In genomic region chr19:40803857-40804782, GRCh38 we compare ENCODE assay signal across 9 cellular contexts. TPM values are rescaled to one million over a fixed set of nuclear protein-coding genes. Genes with fewer than 3 reads are reported as not detected.
A peak's percentile ranks its signal among the peaks of the same experiment; 100 is the strongest.
DNase-seq lines count a peak whose midpoint lies in the region; ATAC-seq and TF ChIP-seq lines count a peak whose summit lies in the region.
"Had no signal": no experiment of that assay in that cellular context is flagged by ENCODE, and none has a peak within 500 bp of the region (broad histone marks: within the 10 kb centered on the region; RNA-seq: fewer than 3 reads in every experiment).

No MANE protein-coding gene starts in this region.

- H3K9me2 ChIP-seq in GM23338 (ENCODE audit: insufficient read depth), result no peaks in the 10 kb centered on the region

- no peak overlapping the region for H3K14ac ChIP-seq in neuronal stem cell (ENCODE audit: low read length)

- peaks cover 32% of the 10 kb centered on the region for H3K79me1 ChIP-seq in neuronal stem cell (ENCODE audit: low read depth, low read length)

- peaks cover 38% of the 10 kb centered on the region for H3F3A ChIP-seq in GM23338 (replicated peaks; ENCODE audit: low read depth)

- H3K27ac ChIP-seq in GM23338 (ENCODE audit: low read depth), result peak overlapping the region; percentile 90
- no peak overlapping the region for H3K27ac ChIP-seq in neuronal stem cell (replicated peaks; ENCODE audit: low read length)

- H3K9me3 Mint-ChIP-seq in GM23338, result no peaks in the 10 kb centered on the region
- H3K9me3 Mint-ChIP-seq in T-helper 2 cell treated with Interferon-gamma antibody and Interleukin-4, amounts not matched to agents 5 μg/mL and 100 μg/mL, for 36 hours, result no peaks in the 10 kb centered on the region

- peak overlapping the region; percentile 39; the same call in 2 of the 3 replicates for H3K4me3 Mint-ChIP-seq in GM23338
- peak overlapping the region; percentile 95 for H3K4me3 Mint-ChIP-seq in T-helper 2 cell treated with Interferon-gamma antibody and Interleukin-4, amounts not matched to agents 5 μg/mL and 100 μg/mL, for 36 hours

- peak overlapping the region; percentile 2 for H2BK5ac ChIP-seq in neuronal stem cell (ENCODE audit: low read length)

- H2BK12ac ChIP-seq in neuronal stem cell (ENCODE audit: low read length), result no peak overlapping the region

- H3K4me3 ChIP-seq in GM23338 (peak overlapping the region; percentile 35), neuronal stem cell (ENCODE audit: low read length in 2 of 2) (no peak overlapping the region)

- WGBS in neuronal stem cell (ENCODE audit: extremely low coverage in 2 of 2, insufficient read length in 2 of 2, insufficient replicate concordance in 1 of 2), 2 donors, result no CpG with 5 or more reads among the region's 6 CpGs

- peaks cover 48% of the 10 kb centered on the region for H3K27me3 Mint-ChIP-seq in GM23338 (ENCODE audit: insufficient read depth, low read depth, poor library complexity)
- no peaks in the 10 kb centered on the region for H3K27me3 Mint-ChIP-seq in T-helper 2 cell treated with Interferon-gamma antibody and Interleukin-4, amounts not matched to agents 5 μg/mL and 100 μg/mL, for 36 hours (ENCODE audit: low read depth)

- no peak overlapping the region for H3K18ac ChIP-seq in neuronal stem cell (ENCODE audit: low read length)

- no peaks in the 10 kb centered on the region for H3K9me3 ChIP-seq in neuronal stem cell (replicated peaks in 1 of 2; ENCODE audit: control insufficient read depth in 2 of 2, insufficient read depth in 1 of 2, low read depth in 1 of 2, low read length in 2 of 2)

- ATAC-seq in GM23338 (no peak), GM18858 (IDR thresholded peaks at IDR 0.05; ENCODE audit: unreplicated experiment) (no peak)

- peak overlapping the region; percentile 88 for H3K27ac Mint-ChIP-seq in GM23338
- H3K27ac Mint-ChIP-seq in T-helper 2 cell treated with Interferon-gamma antibody and Interleukin-4, amounts not matched to agents 5 μg/mL and 100 μg/mL, for 36 hours, result peak overlapping the region; percentile 92

- no peak overlapping the region for H2BK120ac ChIP-seq in neuronal stem cell (ENCODE audit: low read depth, low read length)

- intact Hi-C loops in posterior vena cava (cut with DNase I), result loop anchor here in 1 of 2 donors (5.0 to 10.0 kb wide), 2 partner anchors 139 to 1972 kb away; partner anchors contain the start of gene ECH1

- peaks cover 80% of the 10 kb centered on the region for H3K79me2 ChIP-seq in GM23338 (replicated peaks; ENCODE audit: insufficient read depth)

- H4K20me1 ChIP-seq in GM23338 (replicated peaks; ENCODE audit: insufficient read depth), result peaks cover 62% of the 10 kb centered on the region

- DNase-seq in GM23338 (ENCODE audit: low spot score), result peak; percentile 56
- peak; percentile 30 for DNase-seq in T-helper 2 cell treated with Interferon-gamma antibody and Interleukin-4, amounts not matched to agents 5 μg/mL and 100 μg/mL, for 36 hours (ENCODE audit: low spot score)
- DNase-seq in effector CD4-positive, alpha-beta T cell, result peak; percentile 52
- DNase-seq in neuronal stem cell (ENCODE audit: low spot score), result no peak
- DNase-seq in middle frontal gyrus (ENCODE audit: extremely low spot score, low spot score), result no peak
- no peak for DNase-seq in posterior vena cava (ENCODE audit: low spot score)
- no peak for DNase-seq in foreskin melanocyte

- H3K27me3 ChIP-seq in GM23338 (ENCODE audit: insufficient read depth), result no peaks in the 10 kb centered on the region
- no peaks in the 10 kb centered on the region for H3K27me3 ChIP-seq in neuronal stem cell (ENCODE audit: control insufficient read depth in 3 of 3, insufficient read depth in 3 of 3, low read depth in 1 of 3, low read length in 3 of 3)

- H3K4ac ChIP-seq in neuronal stem cell (ENCODE audit: low read length), result no peak overlapping the region

- H2AFZ ChIP-seq in GM23338 (no peak overlapping the region), neuronal stem cell (ENCODE audit: low read length) (no peak overlapping the region)

- no peak overlapping the region for H2BK15ac ChIP-seq in neuronal stem cell (ENCODE audit: low read length)

- H3K23ac ChIP-seq in neuronal stem cell (ENCODE audit: low read depth, low read length, poor library complexity), result peak overlapping the region; percentile 51

- H2AK5ac ChIP-seq in neuronal stem cell (ENCODE audit: low read depth, low read length), result no peak overlapping the region

- H4K8ac ChIP-seq in neuronal stem cell (ENCODE audit: low read depth, low read length), result no peak overlapping the region

- TF ChIP-seq CTCF in GM23338 (conservative IDR thresholded peaks at IDR 0.05; ENCODE audit: low read depth in 2 of 2), result no peak

- peaks cover 67% of the 10 kb centered on the region for H3K36me3 Mint-ChIP-seq in GM23338 (ENCODE audit: low read depth)
- peaks cover 66% of the 10 kb centered on the region for H3K36me3 Mint-ChIP-seq in T-helper 2 cell treated with Interferon-gamma antibody and Interleukin-4, amounts not matched to agents 5 μg/mL and 100 μg/mL, for 36 hours (ENCODE audit: low read depth)

- peak overlapping the region; percentile 38 for H3K9ac ChIP-seq in neuronal stem cell (ENCODE audit: low read depth, low read length, poor library complexity)

- H3K4me1 ChIP-seq in GM23338 (ENCODE audit: insufficient read depth) (peaks cover 63% of the 10 kb centered on the region), neuronal stem cell (ENCODE audit: control insufficient read depth in 2 of 2, insufficient read depth in 1 of 2, low read depth in 1 of 2, low read length in 2 of 2) (peaks cover 46 to 61% of the 10 kb centered on the region in 2 donors)

- H4K91ac ChIP-seq in neuronal stem cell (ENCODE audit: low read depth, low read length, poor library complexity), result no peak overlapping the region

- H3K4me2 ChIP-seq in GM23338 (peak overlapping the region; percentile 71), neuronal stem cell (ENCODE audit: insufficient read depth, low read length, poor library complexity, severe bottlenecking) (no peak overlapping the region)

- peaks cover 69% of the 10 kb centered on the region for H3K4me1 Mint-ChIP-seq in GM23338
- H3K4me1 Mint-ChIP-seq in T-helper 2 cell treated with Interferon-gamma antibody and Interleukin-4, amounts not matched to agents 5 μg/mL and 100 μg/mL, for 36 hours (ENCODE audit: low read depth), result peaks cover 64% of the 10 kb centered on the region

- H3K36me3 ChIP-seq in GM23338 (ENCODE audit: insufficient read depth) (peaks cover 8% of the 10 kb centered on the region; the same call in 1 of the 2 replicates), neuronal stem cell (replicated peaks in 1 of 2; ENCODE audit: control insufficient read depth in 2 of 2, insufficient read depth in 2 of 2, low read length in 2 of 2) (peaks cover 44 to 86% of the 10 kb centered on the region in 2 donors)

TF ChIP-seq in GM23338, 12 proteins besides CTCF, POLR2A, EP300 and RAD21 (continues in another document):
- TF ChIP-seq ZNF331 (CRISPR knock-in tag; IDR thresholded peaks at IDR 0.05; ENCODE audit: low read depth) (no peak), NANOG (IDR thresholded peaks at IDR 0.05; ENCODE audit: borderline replicate concordance) (no peak), ETS1 (IDR thresholded peaks at IDR 0.05) (no peak), CREB1 (CRISPR knock-in tag; IDR thresholded peaks at IDR 0.05; ENCODE audit: low read depth) (no peak), ZNF114 (CRISPR knock-in tag; IDR thresholded peaks at IDR 0.05) (no peak), EZH2 (IDR thresholded peaks at IDR 0.05; ENCODE audit: low read depth, unreplicated experiment) (no peak), POLR2AphosphoS5 (IDR thresholded peaks at IDR 0.05; ENCODE audit: low read depth) (no peak)

RNA-seq across cellular contexts. Expression of gene EGLN2, which starts 5.1 kb away (rescaled TPM):
- total RNA-seq in GM23338 (2014; rRNA removed; shearing (Covaris generic)), result 98.3 and 118 TPM in 2 replicates
- 55.8 and 59.9 TPM in 2 replicates for polyA plus RNA-seq in GM23338 (2016; fragmentation: Nextera tagmentation; extraction: Ambion mirVana)
- 66.3 TPM for polyA plus RNA-seq in neuronal stem cell (2013, experiment 1 of 2)
- polyA plus RNA-seq in neuronal stem cell (2013, experiment 2 of 2), result 59.8 TPM
- 10 to 100 TPM; 76.3 to 89.0 TPM for total RNA-seq in posterior vena cava

RNA-seq across cellular contexts. Expression of gene RAB4B, which starts 26.1 kb away (rescaled TPM):
- 27.4 and 32.6 TPM in 2 replicates for total RNA-seq in GM23338 (2014; rRNA removed; shearing (Covaris generic))
- 23.0 and 29.0 TPM in 2 replicates for polyA plus RNA-seq in GM23338 (2016; fragmentation: Nextera tagmentation; extraction: Ambion mirVana)
- polyA plus RNA-seq in neuronal stem cell (2013, experiment 1 of 2), result 15.1 TPM
- polyA plus RNA-seq in neuronal stem cell (2013, experiment 2 of 2), result 14.9 TPM
- 10 to 100 TPM; 20.5 to 24.5 TPM for total RNA-seq in posterior vena cava

RNA-seq across cellular contexts. Expression of gene MIA, which starts 28.8 kb away (rescaled TPM):
- total RNA-seq in GM23338 (2014; rRNA removed; shearing (Covaris generic)), result not detected in 2 replicates
- not detected in 2 replicates for polyA plus RNA-seq in GM23338 (2016; fragmentation: Nextera tagmentation; extraction: Ambion mirVana)
- 0.15 TPM for polyA plus RNA-seq in neuronal stem cell (2013, experiment 1 of 2)
- 0.32 TPM for polyA plus RNA-seq in neuronal stem cell (2013, experiment 2 of 2)
- total RNA-seq in posterior vena cava, result 1 to 10 TPM in 1 of 2 donors, not detected in 1; 1.6 TPM
- total RNA-seq: mononuclear cell had no signal

RNA-seq across cellular contexts. Expression of gene CYP2A6, which starts 46.1 kb away (rescaled TPM):
- total RNA-seq in GM23338 (2014; rRNA removed; shearing (Covaris generic)), result not detected in 2 replicates
- polyA plus RNA-seq in GM23338 (2016; fragmentation: Nextera tagmentation; extraction: Ambion mirVana), result 0.39 TPM in 1 of 2 replicates, not detected in the other
- 0.07 TPM for polyA plus RNA-seq in neuronal stem cell (2013, experiment 1 of 2)
- polyA plus RNA-seq in neuronal stem cell (2013, experiment 2 of 2), result 0.03 TPM
- total RNA-seq in posterior vena cava, result not detected
- total RNA-seq: mononuclear cell had no signal

RNA-seq across cellular contexts. Expression of gene SNRPA, which starts 53.1 kb away (rescaled TPM):
- total RNA-seq in GM23338 (2014; rRNA removed; shearing (Covaris generic)), result 239 and 295 TPM in 2 replicates
- polyA plus RNA-seq in GM23338 (2016; fragmentation: Nextera tagmentation; extraction: Ambion mirVana), result 321 and 326 TPM in 2 replicates
- polyA plus RNA-seq in neuronal stem cell (2013, experiment 1 of 2), result 346 TPM
- 347 TPM for polyA plus RNA-seq in neuronal stem cell (2013, experiment 2 of 2)
- 10 to 100 TPM; 37.1 to 46.1 TPM for total RNA-seq in posterior vena cava

Comparison
In these comparisons a context has a peak if more than half of its experiments do, and no peak if none do; other contexts are left out.
1. DNase-seq: peak in GM23338 (single experiment), T-helper 2 cell treated with Interferon-gamma antibody and Interleukin-4, amounts not matched to agents 5 μg/mL and 100 μg/mL, for 36 hours (single experiment) and effector CD4-positive, alpha-beta T cell (single experiment); none in neuronal stem cell (single experiment), middle frontal gyrus (single experiment), posterior vena cava (single experiment) and foreskin melanocyte (single experiment).